In the genomic region with DNA sequence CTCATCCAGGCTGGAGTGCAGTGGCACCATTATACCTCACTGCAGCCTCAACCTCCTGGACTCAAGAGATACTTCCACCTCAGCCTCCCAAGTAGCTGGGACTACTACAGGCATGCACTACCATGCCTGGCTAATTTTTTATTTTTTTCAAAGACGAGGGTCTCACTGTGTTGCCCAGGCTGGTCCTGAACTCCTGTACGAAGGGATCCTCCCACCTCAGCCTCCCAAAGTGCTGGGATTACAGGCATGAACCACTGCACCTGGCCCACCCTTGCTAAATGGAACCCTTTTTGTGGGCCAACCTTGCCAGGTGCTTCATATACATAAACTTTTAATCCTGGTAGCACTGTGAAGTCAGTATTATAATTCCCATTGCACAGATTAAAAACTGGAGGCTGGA, we compare ENCODE assay signal across 8 cellular contexts. TPM values are rescaled to one million over a fixed set of nuclear protein-coding genes. Genes with fewer than 3 reads are reported as not detected.
DNase-seq lines count a peak whose midpoint lies in the region; TF ChIP-seq lines count a peak whose summit lies in the region.

No MANE protein-coding gene starts in this region.

- DNase-seq in BJ (ENCODE audit: low read depth): no peak
- DNase-seq in nephron progenitor cell: no peak
- no peak for DNase-seq in stimulated activated naive CD4-positive, alpha-beta T cell treated with Interleukin-2 at 50 U/mL for 16 hours (lab: John Stamatoyannopoulos, UW)
- no peak for DNase-seq in EL
- no peak for DNase-seq in glomerular visceral epithelial cell (ENCODE audit: extremely low spot score)
- no peak for DNase-seq in stimulated activated CD4-positive, alpha-beta T cell treated with anti-CD3 and anti-CD28 coated beads, Interleukin-1b, Interleukin-23, amount 100 ng/mL, for 48 hours

- peaks cover 48% of the 10 kb centered on the region for H3K79me2 ChIP-seq in Loucy (ENCODE audit: insufficient read depth, low read length)

- no peaks in the 10 kb centered on the region for H3K9me3 ChIP-seq in Loucy (ENCODE audit: insufficient read depth, low read depth, low read length)

- H3K9ac ChIP-seq in Loucy (ENCODE audit: low read depth, low read length, poor library complexity, severe bottlenecking): peak overlapping the region; percentile 97

- peak overlapping the region; percentile 96 for H3K4me3 Mint-ChIP-seq in dendritic cell treated with granulocyte-macrophage colony-stimulating factor and Interleukin-4, amounts not matched to agents 40 ng/mL and 50 ng/mL, for 4 days
- peak overlapping the region; percentile 96 for H3K4me3 Mint-ChIP-seq in nephron progenitor cell

- peaks cover 51% of the 10 kb centered on the region for H3K36me3 Mint-ChIP-seq in dendritic cell treated with granulocyte-macrophage colony-stimulating factor and Interleukin-4, amounts not matched to agents 40 ng/mL and 50 ng/mL, for 4 days (ENCODE audit: low read depth)
- H3K36me3 Mint-ChIP-seq in nephron progenitor cell (ENCODE audit: low read depth): peaks cover 24% of the 10 kb centered on the region

- no peaks in the 10 kb centered on the region for H3F3A ChIP-seq in Loucy (ENCODE audit: low read depth)

- H3K4me3 ChIP-seq in BJ (ENCODE audit: low read depth, low read length): peak overlapping the region; percentile 94
- peak overlapping the region; percentile 99 for H3K4me3 ChIP-seq in Loucy (ENCODE audit: low read length, poor library complexity, severe bottlenecking)

- POLR2A ChIA-PET in BJ (lab: Charles Lee): no interaction called here

- H3K27me3 Mint-ChIP-seq in dendritic cell treated with granulocyte-macrophage colony-stimulating factor and Interleukin-4, amounts not matched to agents 40 ng/mL and 50 ng/mL, for 4 days: no peaks in the 10 kb centered on the region
- H3K27me3 Mint-ChIP-seq in nephron progenitor cell (ENCODE audit: low read depth, poor library complexity): peaks cover 8% of the 10 kb centered on the region

- peaks cover 25% of the 10 kb centered on the region for H3K4me1 ChIP-seq in Loucy (ENCODE audit: insufficient read depth, low read length, poor library complexity, severe bottlenecking)

- H3K4me2 ChIP-seq in Loucy (ENCODE audit: low read depth, low read length, poor library complexity, severe bottlenecking): peak overlapping the region; percentile 86

- intact Hi-C loops in dendritic cell treated with granulocyte-macrophage colony-stimulating factor and Interleukin-4, amounts not matched to agents 40 ng/mL and 50 ng/mL, for 4 days (cut with micrococcal nuclease): loop anchor here (2.0 to 5.0 kb wide), 2 partner anchors 41 to 64 kb away; partner anchors contain the start of genes POLR1E and ZBTB5

- TF ChIP-seq CTCF in BJ (IDR thresholded peaks at IDR 0.05; ENCODE audit: insufficient read depth, low read depth, low read length): no peak
- TF ChIP-seq CTCF in Loucy (conservative IDR thresholded peaks at IDR 0.05; ENCODE audit: low read length): no peak
- no peak for TF ChIP-seq CTCF in nephron progenitor cell (IDR thresholded peaks at IDR 0.05)

- H3K36me3 ChIP-seq in BJ (ENCODE audit: control insufficient read depth, insufficient read depth, low read length) (peaks cover 18% of the 10 kb centered on the region), Loucy (ENCODE audit: insufficient read depth, low read length) (peaks cover 8% of the 10 kb centered on the region; the same call in 1 of the 2 replicates)

- no peaks in the 10 kb centered on the region for H3K9me3 Mint-ChIP-seq in dendritic cell treated with granulocyte-macrophage colony-stimulating factor and Interleukin-4, amounts not matched to agents 40 ng/mL and 50 ng/mL, for 4 days
- no peaks in the 10 kb centered on the region for H3K9me3 Mint-ChIP-seq in nephron progenitor cell

- CTCF ChIA-PET in BJ (lab: Yijun Ruan, JAX): interaction anchor here (1.7 kb wide), 1 partner anchor 8 kb away, joined by 11 read pairs; no protein-coding TSS in a partner anchor

- peak overlapping the region; percentile 95 for H3K27ac Mint-ChIP-seq in dendritic cell treated with granulocyte-macrophage colony-stimulating factor and Interleukin-4, amounts not matched to agents 40 ng/mL and 50 ng/mL, for 4 days
- no peak overlapping the region for H3K27ac Mint-ChIP-seq in nephron progenitor cell

- peaks cover 24% of the 10 kb centered on the region for H4K20me1 ChIP-seq in Loucy (ENCODE audit: insufficient read depth, low read length, poor library complexity, severe bottlenecking)

- peaks cover 31% of the 10 kb centered on the region for H3K4me1 Mint-ChIP-seq in dendritic cell treated with granulocyte-macrophage colony-stimulating factor and Interleukin-4, amounts not matched to agents 40 ng/mL and 50 ng/mL, for 4 days (ENCODE audit: low read depth)
- H3K4me1 Mint-ChIP-seq in nephron progenitor cell: peaks cover 30% of the 10 kb centered on the region

- H3K9me2 ChIP-seq in Loucy (replicated peaks; ENCODE audit: low read depth, low read length): no peaks in the 10 kb centered on the region

- H2AFZ ChIP-seq in Loucy (ENCODE audit: low read length): no peak overlapping the region

- H3K27me3 ChIP-seq in BJ (ENCODE audit: control insufficient read depth, insufficient read depth, low read length) (no peaks in the 10 kb centered on the region), Loucy (ENCODE audit: insufficient read depth, low read length, poor library complexity, severe bottlenecking) (no peaks in the 10 kb centered on the region)

RNA-seq across cellular contexts. Expression of gene GRHPR, which starts 1.0 kb away (rescaled TPM):
- 159 and 227 TPM in 2 replicates for polyA plus RNA-seq in BJ (2011; rRNA removed)
- polyA minus RNA-seq in BJ (2011; rRNA and poly(A)+ RNA removed): 102 and 164 TPM in 2 replicates

RNA-seq across cellular contexts. Expression of gene ZBTB5, which starts 41.7 kb away (rescaled TPM):
- 11.6 and 12.6 TPM in 2 replicates for polyA plus RNA-seq in BJ (2011; rRNA removed)
- 13.9 and 19.7 TPM in 2 replicates for polyA minus RNA-seq in BJ (2011; rRNA and poly(A)+ RNA removed)
